Comparison of ENCODE assay signal across 11 cellular contexts in genomic region chr7:132437730-132438129, GRCh38.
DNase-seq lines count a peak whose midpoint lies in the region; ATAC-seq and TF ChIP-seq lines count a peak whose summit lies in the region.
"Had no signal": no experiment of that assay in that cellular context is flagged by ENCODE, and none has a peak within 500 bp of the region (broad histone marks: within the 10 kb centered on the region; RNA-seq: fewer than 3 reads in every experiment).

No MANE protein-coding gene starts in this region.

- no peaks in the 10 kb centered on the region for H3K27me3 ChIP-seq in gastroesophageal sphincter
- H3K27me3 ChIP-seq in MG63 = peaks cover 12% of the 10 kb centered on the region
- H3K27me3 ChIP-seq: sigmoid colon had no signal

- peak; percentile 85 for DNase-seq in activated naive CD4-positive, alpha-beta T cell treated with anti-CD3 and anti-CD28 coated beads, Interleukin-2, amount 10 ng/mL, durations not matched to agents 7 days and 5 days
- no peak for DNase-seq in activated naive CD4-positive, alpha-beta T cell treated with Interleukin-2 at 50 U/mL for 16 hours
- DNase-seq in T-helper 17 cell (no peak), NCI-H1092 (lab: John Stamatoyannopoulos, UW) (no peak), MG63 (no peak)
- DNase-seq in stimulated activated naive CD8-positive, alpha-beta T cell treated with anti-CD3 and anti-CD28 coated beads, Interleukin-15, amount 100 ng/mL, for 72 hours = peak in 1 of 2 donors; percentile 51
- DNase-seq: effector memory CD4-positive, alpha-beta T cell; sigmoid colon had no signal

- no peak overlapping the region for H3K27ac ChIP-seq in gastroesophageal sphincter
- H3K27ac ChIP-seq: C4-2B, sigmoid colon had no signal

- H3K4me1 Mint-ChIP-seq in activated naive CD4-positive, alpha-beta T cell treated with anti-CD3 and anti-CD28 coated beads, Interleukin-2, amount 10 ng/mL, durations not matched to agents 7 days and 5 days = peaks cover 99% of the 10 kb centered on the region
- H3K4me1 Mint-ChIP-seq in T-helper 17 cell = peaks cover 46% of the 10 kb centered on the region
- H3K4me1 Mint-ChIP-seq in stimulated activated naive CD8-positive, alpha-beta T cell treated with anti-CD3 and anti-CD28 coated beads, Interleukin-15, amount 100 ng/mL, for 72 hours = peaks cover 79% of the 10 kb centered on the region

- H3K4me3 Mint-ChIP-seq in activated naive CD4-positive, alpha-beta T cell treated with anti-CD3 and anti-CD28 coated beads, Interleukin-2, amount 10 ng/mL, durations not matched to agents 7 days and 5 days = peak overlapping the region; percentile 39
- peak overlapping the region; percentile 77 for H3K4me3 Mint-ChIP-seq in T-helper 17 cell
- peak overlapping the region; percentile 36 to 53 for H3K4me3 Mint-ChIP-seq in stimulated activated naive CD8-positive, alpha-beta T cell treated with anti-CD3 and anti-CD28 coated beads, Interleukin-15, amount 100 ng/mL, for 72 hours

- TF ChIP-seq CTCF in gastroesophageal sphincter (IDR thresholded peaks at IDR 0.05) = no peak

- H3K27me3 Mint-ChIP-seq in activated naive CD4-positive, alpha-beta T cell treated with anti-CD3 and anti-CD28 coated beads, Interleukin-2, amount 10 ng/mL, durations not matched to agents 7 days and 5 days = peaks cover 10% of the 10 kb centered on the region
- peaks cover 7% of the 10 kb centered on the region for H3K27me3 Mint-ChIP-seq in T-helper 17 cell
- no peaks in the 10 kb centered on the region for H3K27me3 Mint-ChIP-seq in stimulated activated naive CD8-positive, alpha-beta T cell treated with anti-CD3 and anti-CD28 coated beads, Interleukin-15, amount 100 ng/mL, for 72 hours

- H3K27ac Mint-ChIP-seq in activated naive CD4-positive, alpha-beta T cell treated with anti-CD3 and anti-CD28 coated beads, Interleukin-2, amount 10 ng/mL, durations not matched to agents 7 days and 5 days = peak overlapping the region; percentile 87
- peak overlapping the region; percentile 85 for H3K27ac Mint-ChIP-seq in T-helper 17 cell
- H3K27ac Mint-ChIP-seq in stimulated activated naive CD8-positive, alpha-beta T cell treated with anti-CD3 and anti-CD28 coated beads, Interleukin-15, amount 100 ng/mL, for 72 hours = peak overlapping the region in 1 of 2 donors; percentile 0

- CTCF ChIA-PET in activated naive CD4-positive, alpha-beta T cell treated with anti-CD3 and anti-CD28 coated beads, Interleukin-2, amount 10 ng/mL, durations not matched to agents 7 days and 5 days (lab: Charles Lee) = interaction anchor here (0.6 to 2.0 kb wide), 3 partner anchors 9 to 11 kb away, joined by 3 to 5 read pairs (median 5); no protein-coding TSS in a partner anchor

- ATAC-seq in T-helper 17 cell (peak; percentile 78), gastroesophageal sphincter (peak; percentile 43), GM19023 (IDR thresholded peaks at IDR 0.05; ENCODE audit: unreplicated experiment) (no peak)
- ATAC-seq in stimulated activated naive CD8-positive, alpha-beta T cell treated with anti-CD3 and anti-CD28 coated beads, Interleukin-15, amount 100 ng/mL, for 72 hours = peak; percentile 79

- 20 to 59% methylated on average over 4 to 5 of the region's 5 CpGs for WGBS in gastroesophageal sphincter (ENCODE audit: low coverage in 1 of 2), 2 donors

- H3K9me3 ChIP-seq in T-helper 17 cell (ENCODE audit: control insufficient read depth, low read length, poor library complexity, severe bottlenecking) (no peaks in the 10 kb centered on the region), gastroesophageal sphincter (no peaks in the 10 kb centered on the region), MG63 (no peaks in the 10 kb centered on the region)
- H3K9me3 ChIP-seq: sigmoid colon had no signal

- TF ChIP-seq POLR2A in gastroesophageal sphincter (IDR thresholded peaks at IDR 0.05) = no peak

- peaks cover 6% of the 10 kb centered on the region for H3K9me3 Mint-ChIP-seq in activated naive CD4-positive, alpha-beta T cell treated with anti-CD3 and anti-CD28 coated beads, Interleukin-2, amount 10 ng/mL, durations not matched to agents 7 days and 5 days
- peaks cover 5% of the 10 kb centered on the region in 2 donors for H3K9me3 Mint-ChIP-seq in stimulated activated naive CD8-positive, alpha-beta T cell treated with anti-CD3 and anti-CD28 coated beads, Interleukin-15, amount 100 ng/mL, for 72 hours

- peaks cover 48% of the 10 kb centered on the region for H3K36me3 Mint-ChIP-seq in activated naive CD4-positive, alpha-beta T cell treated with anti-CD3 and anti-CD28 coated beads, Interleukin-2, amount 10 ng/mL, durations not matched to agents 7 days and 5 days
- peaks cover 2% of the 10 kb centered on the region for H3K36me3 Mint-ChIP-seq in T-helper 17 cell (ENCODE audit: low read depth)

- no peak overlapping the region for H3K4me3 ChIP-seq in gastroesophageal sphincter
- H3K4me3 ChIP-seq in MG63 = no peak overlapping the region
- H3K4me3 ChIP-seq: sigmoid colon had no signal

- H3K36me3 ChIP-seq in gastroesophageal sphincter (no peaks in the 10 kb centered on the region), MG63 (no peaks in the 10 kb centered on the region)
- H3K36me3 ChIP-seq: sigmoid colon had no signal

- TF ChIP-seq EP300 in gastroesophageal sphincter (IDR thresholded peaks at IDR 0.05) = no peak

- H3K4me1 ChIP-seq in gastroesophageal sphincter = peaks cover 0 to 22% (median 0%) of the 10 kb centered on the region in 3 donors
- H3K4me1 ChIP-seq: sigmoid colon had no signal
